19 cellular contexts compared by ENCODE assay signal in genomic region chr17:46059457-46059856, GRCh38.
DNase-seq lines count a peak whose midpoint lies in the region; ATAC-seq and TF ChIP-seq lines count a peak whose summit lies in the region.
"Had no signal": no experiment of that assay in that cellular context is flagged by ENCODE, and none has a peak within 500 bp of the region (broad histone marks: within the 10 kb centered on the region; RNA-seq: fewer than 3 reads in every experiment).

No MANE protein-coding gene starts in this region.

- H3K9me3 Mint-ChIP-seq in CD4-positive, alpha-beta T cell, result no peaks in the 10 kb centered on the region
- no peaks in the 10 kb centered on the region for H3K9me3 Mint-ChIP-seq in GM23338
- no peaks in the 10 kb centered on the region for H3K9me3 Mint-ChIP-seq in central memory CD8-positive, alpha-beta T cell
- no peaks in the 10 kb centered on the region for H3K9me3 Mint-ChIP-seq in naive thymus-derived CD4-positive, alpha-beta T cell
- H3K9me3 Mint-ChIP-seq: activated B cell treated with CpG ODN at 0.5 μM for 24 hours; activated naive CD4-positive, alpha-beta T cell treated with anti-CD3 and anti-CD28 coated beads, Interleukin-2, amount 50 U/mL, for 24 hours; activated T-cell treated with anti-CD3 and anti-CD28 coated beads, Interleukin-2, amount 50 U/mL, for 4 hours; neural progenitor cell had no signal

- H3K36me3 ChIP-seq in GM23338 (ENCODE audit: insufficient read depth), result peaks cover 10% of the 10 kb centered on the region; the same call in 1 of the 2 replicates
- peaks cover 0 to 25% (median 5%) of the 10 kb centered on the region in 3 experiments for H3K36me3 ChIP-seq in naive thymus-derived CD4-positive, alpha-beta T cell (ENCODE audit: control insufficient read depth in 2 of 3, insufficient read depth in 3 of 3, low read length in 3 of 3)
- H3K36me3 ChIP-seq in tibial artery, result peaks cover 0 to 27% (median 20%) of the 10 kb centered on the region in 3 donors

- H3K4me3 ChIP-seq in GM23338 (no peak overlapping the region), tibial artery (no peak overlapping the region)
- H3K4me3 ChIP-seq in naive thymus-derived CD4-positive, alpha-beta T cell (ENCODE audit: low read length), result no peak overlapping the region
- H3K4me3 ChIP-seq: GM12878, neural progenitor cell, testis had no signal

- H3K4me2 ChIP-seq in GM23338, result no peak overlapping the region
- H3K4me2 ChIP-seq: KMS-11, neural progenitor cell had no signal

- no peak for DNase-seq in CD4-positive, alpha-beta T cell
- DNase-seq in GM23338 (ENCODE audit: low spot score), result no peak
- no peak for DNase-seq in central memory CD8-positive, alpha-beta T cell (ENCODE audit: low spot score in 2 of 2)
- no peak for DNase-seq in naive thymus-derived CD4-positive, alpha-beta T cell
- DNase-seq in tibial artery, result no peak
- no peak for DNase-seq in DMS114 treated with DMSO at 0.1 percent for 48 hours (lab: John Stamatoyannopoulos, UW; ENCODE audit: unreplicated experiment)
- DNase-seq: activated B cell treated with CpG ODN at 0.5 μM for 24 hours; activated T-cell treated with anti-CD3 and anti-CD28 coated beads, Interleukin-2, amount 50 U/mL, for 4 hours; DMS79 treated with DMSO at 0.1 percent for 48 hours; effector memory CD4-positive, alpha-beta T cell; midbrain; T-helper 9 cell; testis had no signal

- peaks cover 79% of the 10 kb centered on the region for H3K36me3 Mint-ChIP-seq in CD4-positive, alpha-beta T cell (ENCODE audit: low read depth)
- H3K36me3 Mint-ChIP-seq in GM23338 (ENCODE audit: low read depth), result peaks cover 44% of the 10 kb centered on the region
- peaks cover 36% of the 10 kb centered on the region for H3K36me3 Mint-ChIP-seq in central memory CD8-positive, alpha-beta T cell (ENCODE audit: insufficient read depth)
- H3K36me3 Mint-ChIP-seq in naive thymus-derived CD4-positive, alpha-beta T cell, result peaks cover 2 to 32% (median 12%) of the 10 kb centered on the region in 5 donors

- no peaks in the 10 kb centered on the region for H3K9me3 ChIP-seq in CD4-positive, alpha-beta T cell (ENCODE audit: control insufficient read depth, low read length)
- no peaks in the 10 kb centered on the region for H3K9me3 ChIP-seq in naive thymus-derived CD4-positive, alpha-beta T cell (ENCODE audit: control insufficient read depth in 2 of 3, low read length in 3 of 3)
- no peaks in the 10 kb centered on the region for H3K9me3 ChIP-seq in tibial artery
- H3K9me3 ChIP-seq: testis had no signal

- no peak overlapping the region for H2AFZ ChIP-seq in GM23338
- H2AFZ ChIP-seq: neural progenitor cell had no signal

- H3K27ac Mint-ChIP-seq in CD4-positive, alpha-beta T cell, result peak overlapping the region; percentile 73
- peak overlapping the region; percentile 50; the same call in 1 of the 2 replicates for H3K27ac Mint-ChIP-seq in GM23338
- peak overlapping the region; percentile 65 for H3K27ac Mint-ChIP-seq in central memory CD8-positive, alpha-beta T cell (ENCODE audit: low read depth)
- peak overlapping the region in 8 of 9 donors; percentile 25 to 83 (median 68) for H3K27ac Mint-ChIP-seq in naive thymus-derived CD4-positive, alpha-beta T cell
- H3K27ac Mint-ChIP-seq: neural progenitor cell had no signal

- no peaks in the 10 kb centered on the region for H3K27me3 Mint-ChIP-seq in CD4-positive, alpha-beta T cell
- peaks cover 10% of the 10 kb centered on the region for H3K27me3 Mint-ChIP-seq in GM23338 (ENCODE audit: insufficient read depth, low read depth, poor library complexity)
- no peaks in the 10 kb centered on the region for H3K27me3 Mint-ChIP-seq in central memory CD8-positive, alpha-beta T cell
- no peaks in the 10 kb centered on the region for H3K27me3 Mint-ChIP-seq in naive thymus-derived CD4-positive, alpha-beta T cell
- H3K27me3 Mint-ChIP-seq: activated B cell treated with CpG ODN at 0.5 μM for 24 hours; activated naive CD4-positive, alpha-beta T cell treated with anti-CD3 and anti-CD28 coated beads, Interleukin-2, amount 50 U/mL, for 24 hours had no signal

- H3K4me1 Mint-ChIP-seq in CD4-positive, alpha-beta T cell (ENCODE audit: low read depth), result peaks cover 51% of the 10 kb centered on the region
- H3K4me1 Mint-ChIP-seq in GM23338, result peaks cover 35% of the 10 kb centered on the region
- peaks cover 47% of the 10 kb centered on the region for H3K4me1 Mint-ChIP-seq in central memory CD8-positive, alpha-beta T cell
- H3K4me1 Mint-ChIP-seq in naive thymus-derived CD4-positive, alpha-beta T cell, result peaks cover 0 to 57% (median 40%) of the 10 kb centered on the region in 7 donors
- H3K4me1 Mint-ChIP-seq: activated B cell treated with CpG ODN at 0.5 μM for 24 hours, neural progenitor cell had no signal

- H3K4me1 ChIP-seq in GM23338 (ENCODE audit: insufficient read depth), result peaks cover 19% of the 10 kb centered on the region
- H3K4me1 ChIP-seq in naive thymus-derived CD4-positive, alpha-beta T cell (ENCODE audit: control insufficient read depth in 2 of 2, insufficient read depth in 2 of 2, low read length in 2 of 2), result no peaks in the 10 kb centered on the region
- H3K4me1 ChIP-seq in tibial artery, result peaks cover 0 to 7% (median 0%) of the 10 kb centered on the region in 4 donors
- H3K4me1 ChIP-seq: neural progenitor cell, testis had no signal

- peaks cover 16% of the 10 kb centered on the region; the same call in 1 of the 2 replicates for H4K20me1 ChIP-seq in GM23338 (replicated peaks; ENCODE audit: insufficient read depth)

- intact Hi-C loops in CD4-positive, alpha-beta T cell (cut with DNase I, micrococcal nuclease), result no loop called here
- intact Hi-C loops in naive thymus-derived CD4-positive, alpha-beta T cell (cut with micrococcal nuclease), result loop anchor here in 1 of 2 donors (2.0 kb wide), 1 partner anchor 13 kb away; no protein-coding TSS in a partner anchor
- intact Hi-C loops in tibial artery (cut with DNase I; ENCODE audit: low total_unique reads), result no loop called here

- no peak overlapping the region for H3K27ac ChIP-seq in CD4-positive, alpha-beta T cell (ENCODE audit: low read depth, low read length)
- H3K27ac ChIP-seq in GM23338 (ENCODE audit: low read depth), result no peak overlapping the region
- H3K27ac ChIP-seq in naive thymus-derived CD4-positive, alpha-beta T cell (ENCODE audit: low read depth, low read length), result no peak overlapping the region
- no peak overlapping the region for H3K27ac ChIP-seq in tibial artery
- H3K27ac ChIP-seq: KMS-11, RWPE1, testis had no signal

- CTCF ChIA-PET in CD4-positive, alpha-beta T cell (lab: Charles Lee), result interaction anchor here (1.5 to 2.7 kb wide), 2 partner anchors 11 to 134 kb away, joined by 3 to 14 read pairs; partner anchors contain the start of gene KANSL1
- CTCF ChIA-PET in naive thymus-derived CD4-positive, alpha-beta T cell (lab: Charles Lee), result no interaction called here

- no peak for TF ChIP-seq CTCF in CD4-positive, alpha-beta T cell (IDR thresholded peaks at IDR 0.05)
- no peak for TF ChIP-seq CTCF in GM23338 (conservative IDR thresholded peaks at IDR 0.05; ENCODE audit: low read depth in 2 of 2)
- no peak for TF ChIP-seq CTCF in tibial artery (IDR thresholded peaks at IDR 0.05)

- ATAC-seq in CD4-positive, alpha-beta T cell (ENCODE audit: poor library complexity), result peak; percentile 21
- ATAC-seq in GM23338 (no peak), GM19452 (IDR thresholded peaks at IDR 0.05; ENCODE audit: unreplicated experiment) (no peak)
- ATAC-seq in central memory CD8-positive, alpha-beta T cell (replicated peaks; ENCODE audit: extremely low read depth, poor library complexity, severe bottlenecking), result no peak
- no peak for ATAC-seq in naive thymus-derived CD4-positive, alpha-beta T cell
- ATAC-seq: activated T-cell treated with anti-CD3 and anti-CD28 coated beads, Interleukin-2, amount 50 U/mL, for 4 hours; GM12878 had no signal

- H3F3A ChIP-seq in GM23338 (replicated peaks; ENCODE audit: low read depth), result no peaks in the 10 kb centered on the region

- peaks cover 64% of the 10 kb centered on the region for H3K79me2 ChIP-seq in GM23338 (replicated peaks; ENCODE audit: insufficient read depth)

- no peaks in the 10 kb centered on the region for H3K27me3 ChIP-seq in CD4-positive, alpha-beta T cell (ENCODE audit: control insufficient read depth, insufficient read depth, low read length)
- H3K27me3 ChIP-seq in GM23338 (ENCODE audit: insufficient read depth), result no peaks in the 10 kb centered on the region
- H3K27me3 ChIP-seq in naive thymus-derived CD4-positive, alpha-beta T cell (ENCODE audit: control insufficient read depth in 2 of 2, insufficient read depth in 2 of 2, low read length in 2 of 2), result no peaks in the 10 kb centered on the region
- no peaks in the 10 kb centered on the region for H3K27me3 ChIP-seq in tibial artery
- H3K27me3 ChIP-seq: neural progenitor cell, testis had no signal

- H3K9me2 ChIP-seq in GM23338 (ENCODE audit: insufficient read depth), result no peaks in the 10 kb centered on the region

- POLR2A ChIA-PET in CD4-positive, alpha-beta T cell (lab: Charles Lee), result interaction anchor here (0.5 to 4.2 kb wide), 2 partner anchors 30 to 133 kb away, joined by 3 to 18 read pairs; partner anchors contain the start of gene KANSL1
- POLR2A ChIA-PET in naive thymus-derived CD4-positive, alpha-beta T cell (lab: Charles Lee), result no interaction called here

- no peak overlapping the region for H3K4me3 Mint-ChIP-seq in CD4-positive, alpha-beta T cell
- H3K4me3 Mint-ChIP-seq in GM23338, result no peak overlapping the region
- H3K4me3 Mint-ChIP-seq in central memory CD8-positive, alpha-beta T cell, result no peak overlapping the region
- no peak overlapping the region for H3K4me3 Mint-ChIP-seq in naive thymus-derived CD4-positive, alpha-beta T cell
- H3K4me3 Mint-ChIP-seq: activated B cell treated with CpG ODN at 0.5 μM for 24 hours; activated naive CD4-positive, alpha-beta T cell treated with anti-CD3 and anti-CD28 coated beads, Interleukin-2, amount 50 U/mL, for 24 hours; activated T-cell treated with anti-CD3 and anti-CD28 coated beads, Interleukin-2, amount 50 U/mL, for 4 hours; neural progenitor cell had no signal

TF ChIP-seq in GM23338, 12 proteins besides CTCF, POLR2A, EP300 and RAD21:
- TF ChIP-seq ZNF331 (CRISPR knock-in tag; IDR thresholded peaks at IDR 0.05; ENCODE audit: low read depth) (no peak), STAT1 (IDR thresholded peaks at IDR 0.05; ENCODE audit: unreplicated experiment) (no peak), ETS1 (IDR thresholded peaks at IDR 0.05) (no peak), EZH2phosphoT487 (IDR thresholded peaks at IDR 0.05; ENCODE audit: unreplicated experiment) (no peak), NANOG (IDR thresholded peaks at IDR 0.05; ENCODE audit: borderline replicate concordance) (no peak)
